In the genomic region with DNA sequence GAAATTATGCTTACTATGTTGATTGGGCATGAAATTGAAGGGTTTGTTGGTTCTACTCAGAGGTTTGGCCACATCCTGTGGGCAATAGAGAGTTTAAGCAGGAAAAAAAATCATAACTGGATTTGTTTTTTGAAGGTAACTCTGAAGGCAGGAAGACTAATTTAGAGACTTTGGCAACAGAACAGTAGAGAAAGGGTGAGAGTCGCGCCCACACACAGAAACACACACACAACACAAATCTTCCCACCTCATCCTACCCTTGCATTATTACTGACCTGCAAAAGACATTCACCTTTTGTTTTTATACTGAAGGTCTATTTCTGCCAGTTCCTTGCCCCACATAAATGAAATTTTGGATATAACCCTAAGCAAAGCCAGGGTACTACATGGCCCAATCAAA, we compare ENCODE assay signal across 21 cellular contexts.
DNase-seq lines count a peak whose midpoint lies in the region; ATAC-seq, FAIRE-seq and TF ChIP-seq lines count a peak whose summit lies in the region.
"Had no signal": no experiment of that assay in that cellular context is flagged by ENCODE, and none has a peak within 500 bp of the region (broad histone marks: within the 10 kb centered on the region; RNA-seq: fewer than 3 reads in every experiment).

No MANE protein-coding gene starts in this region.

- in situ Hi-C loops in HepG2 (cut with HindIII; ENCODE audit: extremely low pct_ligation_motif_present, low pct_unique_long_range_greater_than_20kb): no loop called here

- POLR2A ChIA-PET in HepG2 (lab: Yijun Ruan, JAX): no interaction called here

- no peak for TF ChIP-seq CTCF in liver (IDR thresholded peaks at IDR 0.05; ENCODE audit: low read depth, low read length, missing input control)
- TF ChIP-seq CTCF in HepG2 (CRISPR knock-in tag; IDR thresholded peaks at IDR 0.05): no peak
- TF ChIP-seq CTCF in right lobe of liver (IDR thresholded peaks at IDR 0.05): no peak
- TF ChIP-seq CTCF in foreskin fibroblast (IDR thresholded peaks at IDR 0.05; ENCODE audit: low read depth, low read length): no peak

- 59% methylated on average over 2 of the region's 2 CpGs for WGBS in liver
- 96% methylated on average over 2 of the region's 2 CpGs for WGBS in HepG2 (ENCODE audit: low lambda C conversion rate)
- WGBS in right lobe of liver (ENCODE audit: insufficient coverage, low coverage, low lambda C conversion rate, missing lambda C conversion rate): 75% methylated on average over 2 of the region's 2 CpGs

- TF ChIP-seq RAD21 in liver (IDR thresholded peaks at IDR 0.05) (no peak), HepG2 (CRISPR knock-in tag; IDR thresholded peaks at IDR 0.05) (no peak)

- H3K27me3 ChIP-seq in liver (ENCODE audit: control insufficient read depth in 4 of 4, insufficient read depth in 4 of 4, low read length in 3 of 4) (no peaks in the 10 kb centered on the region), HepG2 (ENCODE audit: control insufficient read depth in 1 of 2, insufficient read depth in 2 of 2, low read length in 2 of 2) (no peaks in the 10 kb centered on the region), right lobe of liver (no peaks in the 10 kb centered on the region)

- TF ChIP-seq POLR2A in HepG2 (IDR thresholded peaks at IDR 0.05; ENCODE audit: insufficient read depth in 1 of 2, low read depth in 2 of 2, low read length in 2 of 2) (no peak), right lobe of liver (IDR thresholded peaks at IDR 0.05) (no peak)

- H3K4me3 ChIP-seq in liver (ENCODE audit: low read depth in 1 of 3, low read length in 3 of 3) (no peak overlapping the region), HepG2 (replicated peaks in 1 of 3; ENCODE audit: insufficient read depth in 1 of 3, low read depth in 2 of 3, low read length in 3 of 3) (no peak overlapping the region), right lobe of liver (no peak overlapping the region), foreskin fibroblast (ENCODE audit: low read depth in 1 of 2, low read length in 2 of 2) (no peak overlapping the region)
- H3K4me3 ChIP-seq: HAP-1 had no signal

- H2AFZ ChIP-seq in HepG2 (ENCODE audit: low read length): no peak overlapping the region

- H4K20me1 ChIP-seq in HepG2 (ENCODE audit: insufficient read depth, low read length): no peaks in the 10 kb centered on the region

- H3K36me3 Mint-ChIP-seq in activated T-helper 17 cell treated with anti-CD3 and anti-CD28 coated beads, Interleukin-2, amount 50 U/mL, for 72 hours (ENCODE audit: low read depth): no peaks in the 10 kb centered on the region
- H3K36me3 Mint-ChIP-seq: CD4-positive, alpha-beta memory T cell had no signal

- intact Hi-C loops in HepG2 (cut with micrococcal nuclease; ENCODE audit: unreplicated experiment) (no loop called here), right lobe of liver (cut with DNase I) (no loop called here)

- H3K9me3 Mint-ChIP-seq in activated T-helper 17 cell treated with anti-CD3 and anti-CD28 coated beads, Interleukin-2, amount 50 U/mL, for 72 hours: no peaks in the 10 kb centered on the region
- H3K9me3 Mint-ChIP-seq: HFFc6 had no signal

- no peaks in the 10 kb centered on the region for H3K79me2 ChIP-seq in HepG2 (ENCODE audit: insufficient read depth, low read length)

- H3K4me1 ChIP-seq in liver (ENCODE audit: control insufficient read depth in 4 of 4, insufficient read depth in 4 of 4, low read length in 3 of 4) (peaks cover 4 to 37% (median 29%) of the 10 kb centered on the region in 4 donors), HepG2 (ENCODE audit: insufficient read depth, low read length) (no peaks in the 10 kb centered on the region), right lobe of liver (peaks cover 0 to 32% (median 8%) of the 10 kb centered on the region in 4 donors)

- DNase-seq in HepG2 (ENCODE audit: low spot score) (no peak), right lobe of liver (no peak), EL (no peak), foreskin fibroblast (no peak)
- DNase-seq: C1 segment of cervical spinal cord; Calu3; CD4-positive, alpha-beta memory T cell; COR-L47; DMS79 treated with DMSO at 0.1 percent for 48 hours; GOT3; HFFc6 had no signal

- H3K27ac ChIP-seq in liver (ENCODE audit: low read depth in 1 of 2, low read length in 2 of 2): peak overlapping the region; percentile 39 to 88
- no peak overlapping the region for H3K27ac ChIP-seq in HepG2 (ENCODE audit: extremely low read length, insufficient read depth, low read length)
- peak overlapping the region; percentile 33 to 76 (median 56) for H3K27ac ChIP-seq in right lobe of liver
- H3K27ac ChIP-seq: 22Rv1 had no signal

- ATAC-seq in HepG2 (no peak), right lobe of liver (peak in 1 of 4 donors; percentile 12), GM21360 (IDR thresholded peaks at IDR 0.05; ENCODE audit: unreplicated experiment) (no peak)
- ATAC-seq in activated T-helper 17 cell treated with anti-CD3 and anti-CD28 coated beads, Interleukin-2, amount 50 U/mL, for 72 hours (replicated peaks): peak; percentile 64

- no peak overlapping the region for H3K27ac Mint-ChIP-seq in activated T-helper 17 cell treated with anti-CD3 and anti-CD28 coated beads, Interleukin-2, amount 50 U/mL, for 72 hours
- H3K27ac Mint-ChIP-seq: B cell, HFFc6 had no signal

- peaks cover 22% of the 10 kb centered on the region for H3K27me3 Mint-ChIP-seq in activated T-helper 17 cell treated with anti-CD3 and anti-CD28 coated beads, Interleukin-2, amount 50 U/mL, for 72 hours

- TF ChIP-seq EP300 in HepG2 (IDR thresholded peaks at IDR 0.05; ENCODE audit: low read depth in 2 of 2, low read length in 2 of 2): no peak
- TF ChIP-seq EP300 in HepG2 (CRISPR knock-in tag; IDR thresholded peaks at IDR 0.05; ENCODE audit: borderline replicate concordance): no peak

- H3K4me2 ChIP-seq in HepG2 (ENCODE audit: low read depth, low read length): no peak overlapping the region

- CTCF ChIA-PET in HepG2 (lab: Yijun Ruan, JAX; ENCODE audit: low intra/inter-chr PET ratio, low total read pairs): no interaction called here

- H3K9ac ChIP-seq in liver (ENCODE audit: low read depth in 1 of 2, low read length in 2 of 2): no peak overlapping the region
- no peak overlapping the region for H3K9ac ChIP-seq in HepG2 (ENCODE audit: insufficient read depth, low read depth, low read length)

- no peaks in the 10 kb centered on the region for H3K9me3 ChIP-seq in liver (ENCODE audit: control insufficient read depth in 4 of 4, low read length in 3 of 4)
- H3K9me3 ChIP-seq in HepG2 (ENCODE audit: low read length): no peaks in the 10 kb centered on the region
- H3K9me3 ChIP-seq in right lobe of liver: no peaks in the 10 kb centered on the region
- H3K9me3 ChIP-seq: HAP-1 had no signal

- H3K36me3 ChIP-seq in liver (ENCODE audit: control insufficient read depth in 4 of 4, insufficient read depth in 3 of 4, low read depth in 1 of 4, low read length in 3 of 4): no peaks in the 10 kb centered on the region
- no peaks in the 10 kb centered on the region for H3K36me3 ChIP-seq in HepG2 (replicated peaks in 1 of 2; ENCODE audit: control insufficient read depth in 1 of 2, insufficient read depth in 2 of 2, low read length in 2 of 2)
- no peaks in the 10 kb centered on the region for H3K36me3 ChIP-seq in right lobe of liver
- H3K36me3 ChIP-seq: HAP-1 had no signal

- peaks cover 9% of the 10 kb centered on the region for H3K4me1 Mint-ChIP-seq in activated T-helper 17 cell treated with anti-CD3 and anti-CD28 coated beads, Interleukin-2, amount 50 U/mL, for 72 hours
- H3K4me1 Mint-ChIP-seq: B cell had no signal

- no peak overlapping the region for H3K4me3 Mint-ChIP-seq in activated T-helper 17 cell treated with anti-CD3 and anti-CD28 coated beads, Interleukin-2, amount 50 U/mL, for 72 hours
- H3K4me3 Mint-ChIP-seq: B cell; CD4-positive, alpha-beta memory T cell; HFFc6 had no signal

- no TSS peak for BruUV-seq in HepG2 (replicated peaks; lab: Mats Ljungman, UMichigan)

- no peak for FAIRE-seq in HepG2 (lab: Jason Lieb, UNC)
- FAIRE-seq: A204.1, G401.6, GM12892, H54 had no signal

TF ChIP-seq in liver, 16 proteins besides CTCF, POLR2A, EP300 and RAD21:
- no peak for TF ChIP-seq HNF4A (conservative IDR thresholded peaks at IDR 0.05)
- TF ChIP-seq, protein P1, sequence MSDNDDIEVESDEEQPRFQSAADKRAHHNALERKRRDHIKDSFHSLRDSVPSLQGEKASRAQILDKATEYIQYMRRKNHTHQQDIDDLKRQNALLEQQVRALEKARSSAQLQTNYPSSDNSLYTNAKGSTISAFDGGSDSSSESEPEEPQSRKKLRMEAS (IDR thresholded peaks at IDR 0.05): no peak
- TF ChIP-seq HNF4G (IDR thresholded peaks at IDR 0.05): no peak
- no peak for TF ChIP-seq YY1 (IDR thresholded peaks at IDR 0.05)
- no peak for TF ChIP-seq SP1 (IDR thresholded peaks at IDR 0.05)

TF ChIP-seq in HepG2, 621 proteins besides CTCF, POLR2A, EP300 and RAD21:
- TF ChIP-seq ZNF24 (IDR thresholded peaks at IDR 0.05): no peak
- no peak for TF ChIP-seq RBAK (CRISPR knock-in tag; IDR thresholded peaks at IDR 0.05)
